ENCODE assay signal across 9 cellular contexts in the genomic region with DNA sequence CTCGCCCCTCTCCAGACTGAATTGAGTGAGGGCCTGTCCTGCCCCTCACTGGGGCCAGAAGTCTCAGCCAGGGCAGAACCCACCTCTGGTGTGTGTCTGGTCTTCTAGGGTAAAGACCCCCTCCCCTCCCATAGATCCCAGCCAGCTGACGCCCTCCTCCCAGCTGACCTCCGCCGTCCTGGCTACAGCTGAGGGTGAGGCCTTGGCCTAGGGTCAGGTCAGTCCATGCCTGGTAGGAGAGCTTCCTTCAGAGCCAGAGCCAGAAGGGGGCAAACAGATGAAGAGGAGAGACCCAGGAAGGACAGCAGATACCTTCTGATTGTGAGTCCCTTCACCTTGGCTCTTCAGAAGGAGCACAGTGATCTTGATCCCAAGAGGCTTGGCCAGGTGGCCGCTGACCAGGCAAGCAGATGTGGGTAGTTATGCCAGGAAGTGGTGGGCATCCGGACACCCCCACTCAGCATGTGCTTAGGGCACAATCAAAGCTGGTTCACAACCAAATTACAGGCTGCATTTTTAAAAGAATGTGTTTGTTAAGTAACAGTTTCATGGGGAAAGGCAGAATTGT. TPM values are rescaled to one million over a fixed set of nuclear protein-coding genes. Genes with fewer than 3 reads are reported as not detected.
DNase-seq lines count a peak whose midpoint lies in the region; ATAC-seq, FAIRE-seq and TF ChIP-seq lines count a peak whose summit lies in the region.
"Had no signal": no experiment of that assay in that cellular context is flagged by ENCODE, and none has a peak within 500 bp of the region (broad histone marks: within the 10 kb centered on the region; RNA-seq: fewer than 3 reads in every experiment).

No MANE protein-coding gene starts in this region.

- H3K79me1 ChIP-seq in neuronal stem cell (ENCODE audit: low read depth, low read length), result no peaks in the 10 kb centered on the region

- H3K27ac ChIP-seq in CD4-positive, alpha-beta T cell (ENCODE audit: low read depth, low read length), result peak overlapping the region; percentile 77
- H3K27ac ChIP-seq in HUES6 (ENCODE audit: low read depth, low read length), result 0 out of 2 replicates have a peak overlapping the region, but pooled peaks have one; percentile 25
- no peak overlapping the region for H3K27ac ChIP-seq in K562 (ENCODE audit: extremely low read depth, low read depth, low read length)
- no peak overlapping the region for H3K27ac ChIP-seq in neuronal stem cell (replicated peaks; ENCODE audit: low read length)

- no peak for TF ChIP-seq EP300 in K562 (IDR thresholded peaks at IDR 0.05; ENCODE audit: low read length)

- H3K36me3 Mint-ChIP-seq in CD4-positive, alpha-beta T cell (ENCODE audit: low read depth), result peaks cover 84% of the 10 kb centered on the region

- peaks cover 5% of the 10 kb centered on the region for H3K9me1 ChIP-seq in K562 (ENCODE audit: control insufficient read depth, insufficient read depth, low read length)

- CTCF ChIA-PET in CD4-positive, alpha-beta T cell (lab: Charles Lee), result interaction anchor here (0.6 to 3.2 kb wide), 13 partner anchors 11 to 189 kb away, joined by 3 to 22 read pairs (median 5); a partner anchor contains a TSS
- CTCF ChIA-PET in K562 (lab: Yijun Ruan, JAX; ENCODE audit: low intra/inter-chr PET ratio), result no interaction called here

- H2BK120ac ChIP-seq in neuronal stem cell (ENCODE audit: low read depth, low read length), result no peak overlapping the region

- H3K18ac ChIP-seq in neuronal stem cell (ENCODE audit: low read length), result peak overlapping the region; percentile 76

- H2AK5ac ChIP-seq in neuronal stem cell (ENCODE audit: low read depth, low read length), result peak overlapping the region; percentile 74

- H3K4ac ChIP-seq in neuronal stem cell (ENCODE audit: low read length), result peak overlapping the region; percentile 95

- TF ChIP-seq RAD21 in K562 (CRISPR knock-in tag; conservative IDR thresholded peaks at IDR 0.05 in 1 of 2, IDR thresholded peaks at IDR 0.05 in 1 of 2), result no peak

- H3K9me3 Mint-ChIP-seq in CD4-positive, alpha-beta T cell, result no peaks in the 10 kb centered on the region

- H2BK15ac ChIP-seq in neuronal stem cell (ENCODE audit: low read length), result peak overlapping the region; percentile 87

- H2AFZ ChIP-seq in K562 (ENCODE audit: low read depth, low read length), result no peak overlapping the region
- no peak overlapping the region for H2AFZ ChIP-seq in neuronal stem cell (ENCODE audit: low read length)

- H3K4me1 ChIP-seq in HUES6 (ENCODE audit: control insufficient read depth, insufficient read depth, low read length), result peaks cover 15% of the 10 kb centered on the region; the same call in 1 of the 2 replicates
- peaks cover 0 to 11% of the 10 kb centered on the region in 2 experiments; a peak in 1 of 5 replicates for H3K4me1 ChIP-seq in K562 (replicated peaks in 1 of 2; ENCODE audit: control insufficient read depth in 2 of 2, insufficient read depth in 2 of 2, low read length in 2 of 2)
- peaks cover 3 to 13% of the 10 kb centered on the region in 2 donors for H3K4me1 ChIP-seq in neuronal stem cell (ENCODE audit: control insufficient read depth in 2 of 2, insufficient read depth in 1 of 2, low read depth in 1 of 2, low read length in 2 of 2)

- H3K9ac ChIP-seq in HUES6 (ENCODE audit: low read length) (no peak overlapping the region), K562 (ENCODE audit: insufficient read depth in 1 of 2, low read depth in 2 of 2, low read length in 2 of 2) (no peak overlapping the region), neuronal stem cell (ENCODE audit: low read depth, low read length, poor library complexity) (no peak overlapping the region)

- POLR2A ChIA-PET in CD4-positive, alpha-beta T cell (lab: Charles Lee), result interaction anchor here (0.6 to 3.1 kb wide), 12 partner anchors 8 to 580 kb away, joined by 3 to 29 read pairs (median 4); a partner anchor contains a TSS
- POLR2A ChIA-PET in K562 (lab: Yijun Ruan, JAX), result no interaction called here

- DNase-seq in CD4-positive, alpha-beta T cell, result no peak
- DNase-seq in K562 (ENCODE audit: extremely low read depth in 1 of 4, low spot score in 3 of 4), result no peak
- DNase-seq in neuronal stem cell (ENCODE audit: low spot score), result no peak
- DNase-seq in NCI-H1694 (lab: John Stamatoyannopoulos, UW), result no peak
- DNase-seq in AG20443 (ENCODE audit: low spot score), result no peak
- no peak for DNase-seq in mesenteric fat pad (ENCODE audit: low spot score)

- H3K79me2 ChIP-seq in K562 (ENCODE audit: control insufficient read depth, insufficient read depth, low read length), result no peaks in the 10 kb centered on the region

- no peak overlapping the region for H4K8ac ChIP-seq in neuronal stem cell (ENCODE audit: low read depth, low read length)

- 85% methylated on average over 6 of the region's 6 CpGs for WGBS in K562 (ENCODE audit: insufficient coverage, low coverage, missing lambda C conversion rate)
- WGBS in neuronal stem cell (ENCODE audit: extremely low coverage in 2 of 2, insufficient read length in 2 of 2, insufficient replicate concordance in 1 of 2), 2 donors, result no CpG with 5 or more reads among the region's 6 CpGs

- H3K36me3 ChIP-seq in HUES6 (ENCODE audit: control insufficient read depth, insufficient read depth, low read length), result peaks cover 66% of the 10 kb centered on the region
- peaks cover 48% of the 10 kb centered on the region; the same call in 2 of the 3 replicates for H3K36me3 ChIP-seq in K562 (ENCODE audit: control insufficient read depth, insufficient read depth, low read length)
- H3K36me3 ChIP-seq in neuronal stem cell (replicated peaks in 1 of 2; ENCODE audit: control insufficient read depth in 2 of 2, insufficient read depth in 2 of 2, low read length in 2 of 2), result no peaks in the 10 kb centered on the region

- intact Hi-C loops in CD4-positive, alpha-beta T cell (cut with DNase I, micrococcal nuclease), result loop anchor here in 1 of 2 experiments (2.0 kb wide), 1 partner anchor 29 kb away; no protein-coding TSS in a partner anchor
- intact Hi-C loops in K562 (cut with micrococcal nuclease), result no loop called here

- ATAC-seq in CD4-positive, alpha-beta T cell (ENCODE audit: poor library complexity), result no peak
- ATAC-seq in K562 (peak; percentile 28; the same call in 2 of the 3 replicates), GM21529 (IDR thresholded peaks at IDR 0.05; ENCODE audit: unreplicated experiment) (no peak)

- peak overlapping the region; percentile 17 for H3K23ac ChIP-seq in neuronal stem cell (ENCODE audit: low read depth, low read length, poor library complexity)

- H2BK12ac ChIP-seq in neuronal stem cell (ENCODE audit: low read length), result no peak overlapping the region

- no peaks in the 10 kb centered on the region for H3K9me3 ChIP-seq in CD4-positive, alpha-beta T cell (ENCODE audit: control insufficient read depth, low read length)
- H3K9me3 ChIP-seq in HUES6 (ENCODE audit: control insufficient read depth, insufficient read depth, low read depth, low read length), result no peaks in the 10 kb centered on the region
- no peaks in the 10 kb centered on the region; the same call in 1 of the 2 replicates for H3K9me3 ChIP-seq in K562 (replicated peaks; ENCODE audit: control insufficient read depth, insufficient read depth, low read depth, low read length)
- H3K9me3 ChIP-seq in neuronal stem cell (replicated peaks in 1 of 2; ENCODE audit: control insufficient read depth in 2 of 2, insufficient read depth in 1 of 2, low read depth in 1 of 2, low read length in 2 of 2), result no peaks in the 10 kb centered on the region

- no peak overlapping the region for H3K14ac ChIP-seq in neuronal stem cell (ENCODE audit: low read length)

- no peaks in the 10 kb centered on the region for H3K27me3 ChIP-seq in CD4-positive, alpha-beta T cell (ENCODE audit: control insufficient read depth, insufficient read depth, low read length)
- H3K27me3 ChIP-seq in HUES6 (ENCODE audit: control insufficient read depth, insufficient read depth, low read length), result no peaks in the 10 kb centered on the region
- no peaks in the 10 kb centered on the region for H3K27me3 ChIP-seq in K562 (ENCODE audit: control insufficient read depth in 2 of 2, insufficient read depth in 2 of 2, low read length in 2 of 2)
- no peaks in the 10 kb centered on the region for H3K27me3 ChIP-seq in neuronal stem cell (ENCODE audit: control insufficient read depth in 3 of 3, insufficient read depth in 3 of 3, low read depth in 1 of 3, low read length in 3 of 3)

- no peak for TF ChIP-seq POLR2A in K562 (conservative IDR thresholded peaks at IDR 0.05)

- in situ Hi-C loops in K562 (cut with MboI), result no loop called here

- H3K4me3 Mint-ChIP-seq in CD4-positive, alpha-beta T cell, result peak overlapping the region; percentile 6

- no peak for TF ChIP-seq CTCF in CD4-positive, alpha-beta T cell (IDR thresholded peaks at IDR 0.05)
- no peak for TF ChIP-seq CTCF in K562 (IDR thresholded peaks at IDR 0.05 in 2 of 3, conservative IDR thresholded peaks at IDR 0.05 in 1 of 3; ENCODE audit: insufficient read depth in 2 of 3, low read depth in 1 of 3, low read length in 3 of 3)

- H3K27me3 Mint-ChIP-seq in CD4-positive, alpha-beta T cell, result no peaks in the 10 kb centered on the region

- FAIRE-seq in K562 (lab: Jason Lieb, UNC), result no peak
- FAIRE-seq: islet of Langerhans had no signal

- no peak overlapping the region for H4K91ac ChIP-seq in neuronal stem cell (ENCODE audit: low read depth, low read length, poor library complexity)

- H3K4me2 ChIP-seq in K562 (ENCODE audit: insufficient read depth, low read length), result no peak overlapping the region
- no peak overlapping the region for H3K4me2 ChIP-seq in neuronal stem cell (ENCODE audit: insufficient read depth, low read length, poor library complexity, severe bottlenecking)

- H3K27ac Mint-ChIP-seq in CD4-positive, alpha-beta T cell, result peak overlapping the region; percentile 95

- H3K4me3 ChIP-seq in HUES6 (ENCODE audit: low read depth, low read length), result no peak overlapping the region
- H3K4me3 ChIP-seq in K562, result no peak overlapping the region
- no peak overlapping the region for H3K4me3 ChIP-seq in neuronal stem cell (ENCODE audit: low read length in 2 of 2)

- BruUV-seq in K562 (replicated peaks; lab: Mats Ljungman, UMichigan), result no TSS peak

- H2BK5ac ChIP-seq in neuronal stem cell (ENCODE audit: low read length), result peak overlapping the region; percentile 87

- H4K20me1 ChIP-seq in K562 (replicated peaks; ENCODE audit: control insufficient read depth, insufficient read depth, low read length), result no peaks in the 10 kb centered on the region; the same call in 1 of the 2 replicates

- H3K4me1 Mint-ChIP-seq in CD4-positive, alpha-beta T cell (ENCODE audit: low read depth), result peaks cover 51% of the 10 kb centered on the region

RNA-seq across cellular contexts. Expression of a gene that starts 29.8 kb away (rescaled TPM):
- 100 to 1,000 TPM; 120 to 124 TPM for total RNA-seq in CD4-positive, alpha-beta T cell
- 12.7 and 26.6 TPM in 2 replicates for total RNA-seq in K562 (2011; cell fraction: chromatin; rRNA removed; ENCODE audit: low replicate concordance)
- total RNA-seq in K562 (2011; cell fraction: nucleolus; rRNA removed), result 12.9 and 14.5 TPM in 2 replicates
- 7.6 and 9.2 TPM in 2 replicates for total RNA-seq in K562 (2011; cell fraction: nucleoplasm; rRNA removed)
- total RNA-seq in K562 (2014; rRNA removed), result 14.5 and 22.8 TPM in 2 replicates
- 6.9 and 8.3 TPM in 2 replicates for total RNA-seq in K562 (2014; rRNA removed; fragmentation: Illumina TruSeq; extraction: Trizol)
- 13.7 and 14.1 TPM in 2 replicates for total RNA-seq in K562 (2015; rRNA removed; fragmentation: Illumina TruSeq; extraction: Trizol)
- total RNA-seq in K562 (2021), result 22.2 and 23.3 TPM in 2 replicates
- 8.8 and 9.4 TPM in 2 replicates for polyA plus RNA-seq in K562 (2011; rRNA removed)
- polyA plus RNA-seq in K562 (2011; cell fraction: cytosol; rRNA removed), result 7.8 and 14.9 TPM in 2 replicates
- 10.6 and 18.6 TPM in 2 replicates for polyA plus RNA-seq in K562 (2011; cell fraction: nucleus; rRNA removed)
- 9.5 and 15.4 TPM in 2 replicates for polyA plus RNA-seq in K562 (2012)
- 9.1 and 10.9 TPM in 2 replicates for polyA plus RNA-seq in K562 (2014; fragmentation: Illumina TruSeq; extraction: Trizol)
- under 1 TPM; 0.50 to 0.55 TPM for polyA plus RNA-seq in K562 (2014; fragmentation: Nextera tagmentation; extraction: Ambion mirVana)
- 6.0 and 10.8 TPM in 2 replicates for polyA plus RNA-seq in K562 (2014; rRNA removed)
- polyA minus RNA-seq in K562 (2011; rRNA and poly(A)+ RNA removed), result 11.5 and 14.4 TPM in 2 replicates
- polyA minus RNA-seq in K562 (2011; cell fraction: cytosol; rRNA and poly(A)+ RNA removed), result 13.0 and 13.2 TPM in 2 replicates
- 9.4 TPM in 2 replicates for polyA minus RNA-seq in K562 (2011; cell fraction: nucleus; rRNA and poly(A)+ RNA removed)
- 1.5 TPM for polyA plus RNA-seq in neuronal stem cell (2013, experiment 1 of 2)
- polyA plus RNA-seq in neuronal stem cell (2013, experiment 2 of 2), result 1.3 TPM
- total RNA-seq in mesenteric fat pad, result 31.6 TPM

Comparison
In these comparisons a context has a peak if more than half of its experiments do, and no peak if none do; other contexts are left out.
1. H3K27ac ChIP-seq: peak in CD4-positive, alpha-beta T cell (single experiment) and HUES6 (single experiment); none in K562 (single experiment) and neuronal stem cell (single experiment).